Comparison of ENCODE assay signal across 10 cellular contexts in the genomic region with DNA sequence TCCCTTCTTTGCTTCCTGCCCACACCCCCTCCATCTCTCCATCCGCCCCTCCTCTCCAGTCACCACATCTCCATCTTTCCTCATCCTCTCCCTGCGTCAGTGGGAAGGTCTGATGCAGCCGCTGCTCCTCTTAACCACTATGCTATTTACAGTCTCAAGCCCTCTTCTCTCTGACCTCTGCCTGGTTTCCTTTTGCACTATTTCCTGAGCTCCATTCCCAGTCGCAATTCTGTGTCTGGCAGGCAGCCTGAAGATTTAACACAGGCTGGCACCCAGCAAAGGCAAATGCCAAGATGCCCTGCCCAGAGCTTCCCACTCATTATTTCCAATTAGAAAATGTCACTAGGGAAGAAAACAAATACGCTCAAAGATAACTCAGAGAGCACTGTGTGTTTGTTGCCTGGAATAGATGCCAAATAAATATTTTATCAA.
DNase-seq lines count a peak whose midpoint lies in the region; TF ChIP-seq lines count a peak whose summit lies in the region.
"Had no signal": no experiment of that assay in that cellular context is flagged by ENCODE, and none has a peak within 500 bp of the region (broad histone marks: within the 10 kb centered on the region; RNA-seq: fewer than 3 reads in every experiment).

No MANE protein-coding gene starts in this region.

- peaks cover 10% of the 10 kb centered on the region for H3K4me1 Mint-ChIP-seq in type B pancreatic cell (ENCODE audit: unreplicated experiment)

- DNase-seq in NCI-H1105 treated with DMSO at 0.1 percent for 48 hours (lab: John Stamatoyannopoulos, UW) (peak; percentile 22), NCI-H1105 (lab: John Stamatoyannopoulos, UW) (no peak), astrocyte of the spinal cord (ENCODE audit: low read depth, low spot score) (peak; percentile 59), kidney tubule cell (ENCODE audit: low spot score) (peak; percentile 25), type B pancreatic cell (ENCODE audit: extremely low spot score, unreplicated experiment) (no peak), NCI-H2107 treated with DMSO at 0.1 percent for 48 hours (lab: John Stamatoyannopoulos, UW; ENCODE audit: unreplicated experiment) (no peak), NCI-H1417 treated with DMSO at 0.1 percent for 48 hours (lab: John Stamatoyannopoulos, UW) (no peak), ACHN (no peak)
- DNase-seq: BE2C, cerebellar nuclear complex had no signal

- no peak overlapping the region for H3K4me3 Mint-ChIP-seq in type B pancreatic cell

- no peaks in the 10 kb centered on the region for H3K27me3 Mint-ChIP-seq in type B pancreatic cell

- in situ Hi-C loops in astrocyte of the spinal cord (cut with HindIII; ENCODE audit: low sequenced_read_pairs): no loop called here
- in situ Hi-C loops in ACHN (cut with HindIII; ENCODE audit: low pct_ligation_motif_present, low pct_unique_long_range_greater_than_20kb, low sequenced_read_pairs): no loop called here

- H3K27ac Mint-ChIP-seq in type B pancreatic cell: peak overlapping the region; percentile 24

- H3K36me3 Mint-ChIP-seq in type B pancreatic cell: no peaks in the 10 kb centered on the region

- H3K9me3 Mint-ChIP-seq in type B pancreatic cell: no peaks in the 10 kb centered on the region

- TF ChIP-seq CTCF in astrocyte of the spinal cord (IDR thresholded peaks at IDR 0.05; ENCODE audit: low read depth, low read length) (no peak), type B pancreatic cell (conservative IDR thresholded peaks at IDR 0.05) (no peak)

- H3K4me3 ChIP-seq in astrocyte of the spinal cord (ENCODE audit: low read depth, low read length): no peak overlapping the region

Comparison
In these comparisons a context has a peak if more than half of its experiments do, and no peak if none do; other contexts are left out.
1. DNase-seq: peak in NCI-H1105 treated with DMSO at 0.1 percent for 48 hours (single experiment), astrocyte of the spinal cord (single experiment) and kidney tubule cell (single experiment); none in NCI-H1105 (single experiment), type B pancreatic cell (single experiment), NCI-H2107 treated with DMSO at 0.1 percent for 48 hours (single experiment), NCI-H1417 treated with DMSO at 0.1 percent for 48 hours (single experiment) and ACHN (single experiment).